In the genomic region with DNA sequence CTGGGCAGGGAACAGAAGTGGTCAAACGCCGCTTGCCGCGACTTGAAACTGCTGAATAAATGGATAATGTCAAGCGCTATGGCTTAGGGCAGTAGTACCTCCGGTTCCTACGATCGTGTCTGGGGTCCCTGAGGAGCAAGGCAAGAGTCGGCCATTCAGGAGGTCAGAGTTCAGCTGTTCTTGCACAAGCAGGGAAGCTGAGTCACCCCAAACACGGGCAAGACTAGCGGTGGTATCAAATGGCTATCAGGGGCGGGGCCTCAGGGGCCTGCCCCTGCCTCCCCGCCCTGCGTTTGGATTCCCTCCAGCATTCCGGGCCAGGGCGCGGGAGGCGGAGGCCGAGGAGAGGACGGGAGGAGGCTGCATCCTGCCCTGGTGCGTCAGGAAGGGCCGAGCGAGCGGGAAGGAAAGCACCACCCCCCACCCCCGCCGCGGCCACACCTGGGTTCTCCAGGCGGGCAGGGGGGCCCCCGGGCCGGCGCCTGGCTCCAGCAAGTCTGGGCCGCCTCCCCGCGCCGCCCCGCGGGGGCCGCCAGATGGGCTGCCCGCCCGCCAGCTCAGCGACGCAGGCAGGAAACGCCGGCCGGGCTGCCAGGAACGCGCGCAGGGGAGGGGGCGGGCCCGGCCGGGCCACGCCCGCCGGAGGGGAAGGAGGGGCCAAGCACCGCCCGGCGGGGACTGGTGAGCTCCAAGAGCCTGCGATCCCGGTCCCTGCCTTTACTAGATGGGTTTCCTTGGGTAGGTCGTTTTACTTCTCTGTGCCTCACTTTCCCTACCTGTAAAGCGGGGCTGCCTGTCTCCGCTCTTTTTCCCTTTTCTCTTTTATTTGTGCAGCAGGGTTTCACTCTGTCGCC, we compare ENCODE assay signal across 1 cellular context.
TF ChIP-seq lines count a peak whose summit lies in the region.

No MANE protein-coding gene starts in this region.

TF ChIP-seq in GM12878, 131 proteins besides CTCF, POLR2A, EP300 and RAD21 (continued from another document and continues in another):
- TF ChIP-seq ZBTB33 (IDR thresholded peaks at IDR 0.05): no peak
- peak; percentile 39; the same call in 1 of the 2 replicates for TF ChIP-seq PML (IDR thresholded peaks at IDR 0.05; ENCODE audit: low read length)
- TF ChIP-seq MXI1 (IDR thresholded peaks at IDR 0.05; ENCODE audit: low read depth, low read length): no peak; the same call in none of the 2 replicates
- no peak for TF ChIP-seq ATF3 (IDR thresholded peaks at IDR 0.05; ENCODE audit: borderline replicate concordance, extremely low read depth, low read depth, low read length)
- no peak for TF ChIP-seq ESRRA (IDR thresholded peaks at IDR 0.05; ENCODE audit: low read length)
- TF ChIP-seq IKZF2 (IDR thresholded peaks at IDR 0.05): peak in 1 of 2 experiments; percentile 47; a peak in 1 of 4 replicates
- no peak for TF ChIP-seq SMARCA5 (IDR thresholded peaks at IDR 0.05)
- no peak for TF ChIP-seq ZNF384 (IDR thresholded peaks at IDR 0.05; ENCODE audit: borderline replicate concordance, low read depth, low read length)
- no peak for TF ChIP-seq ASH2L (IDR thresholded peaks at IDR 0.05; ENCODE audit: borderline replicate concordance, low read depth)
- TF ChIP-seq SREBF1 (IDR thresholded peaks at IDR 0.05; ENCODE audit: low read length): no peak
- TF ChIP-seq, protein P1, sequence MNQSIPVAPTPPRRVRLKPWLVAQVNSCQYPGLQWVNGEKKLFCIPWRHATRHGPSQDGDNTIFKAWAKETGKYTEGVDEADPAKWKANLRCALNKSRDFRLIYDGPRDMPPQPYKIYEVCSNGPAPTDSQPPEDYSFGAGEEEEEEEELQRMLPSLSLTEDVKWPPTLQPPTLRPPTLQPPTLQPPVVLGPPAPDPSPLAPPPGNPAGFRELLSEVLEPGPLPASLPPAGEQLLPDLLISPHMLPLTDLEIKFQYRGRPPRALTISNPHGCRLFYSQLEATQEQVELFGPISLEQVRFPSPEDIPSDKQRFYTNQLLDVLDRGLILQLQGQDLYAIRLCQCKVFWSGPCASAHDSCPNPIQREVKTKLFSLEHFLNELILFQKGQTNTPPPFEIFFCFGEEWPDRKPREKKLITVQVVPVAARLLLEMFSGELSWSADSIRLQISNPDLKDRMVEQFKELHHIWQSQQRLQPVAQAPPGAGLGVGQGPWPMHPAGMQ (IDR thresholded peaks at IDR 0.05; ENCODE audit: borderline replicate concordance): no peak
- TF ChIP-seq HDAC6 (IDR thresholded peaks at IDR 0.05; ENCODE audit: unreplicated experiment): no peak
- peak; percentile 80; the same call in 1 of the 2 replicates for TF ChIP-seq RB1 (IDR thresholded peaks at IDR 0.05; ENCODE audit: borderline replicate concordance)
- TF ChIP-seq JUNB (IDR thresholded peaks at IDR 0.05): no peak
- no peak for TF ChIP-seq RAD51 (IDR thresholded peaks at IDR 0.05)
- peak; percentile 83 for TF ChIP-seq BACH1 (IDR thresholded peaks at IDR 0.05; ENCODE audit: borderline replicate concordance)
- TF ChIP-seq LARP7 (IDR thresholded peaks at IDR 0.05): peak; percentile 74; the same call in 1 of the 2 replicates
- TF ChIP-seq, protein P2, sequence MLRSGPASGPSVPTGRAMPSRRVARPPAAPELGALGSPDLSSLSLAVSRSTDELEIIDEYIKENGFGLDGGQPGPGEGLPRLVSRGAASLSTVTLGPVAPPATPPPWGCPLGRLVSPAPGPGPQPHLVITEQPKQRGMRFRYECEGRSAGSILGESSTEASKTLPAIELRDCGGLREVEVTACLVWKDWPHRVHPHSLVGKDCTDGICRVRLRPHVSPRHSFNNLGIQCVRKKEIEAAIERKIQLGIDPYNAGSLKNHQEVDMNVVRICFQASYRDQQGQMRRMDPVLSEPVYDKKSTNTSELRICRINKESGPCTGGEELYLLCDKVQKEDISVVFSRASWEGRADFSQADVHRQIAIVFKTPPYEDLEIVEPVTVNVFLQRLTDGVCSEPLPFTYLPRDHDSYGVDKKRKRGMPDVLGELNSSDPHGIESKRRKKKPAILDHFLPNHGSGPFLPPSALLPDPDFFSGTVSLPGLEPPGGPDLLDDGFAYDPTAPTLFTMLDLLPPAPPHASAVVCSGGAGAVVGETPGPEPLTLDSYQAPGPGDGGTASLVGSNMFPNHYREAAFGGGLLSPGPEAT (IDR thresholded peaks at IDR 0.05; ENCODE audit: low read depth): no peak
- no peak for TF ChIP-seq TAF1 (IDR thresholded peaks at IDR 0.05; ENCODE audit: borderline replicate concordance, low read depth, low read length)
- TF ChIP-seq, protein P3, sequence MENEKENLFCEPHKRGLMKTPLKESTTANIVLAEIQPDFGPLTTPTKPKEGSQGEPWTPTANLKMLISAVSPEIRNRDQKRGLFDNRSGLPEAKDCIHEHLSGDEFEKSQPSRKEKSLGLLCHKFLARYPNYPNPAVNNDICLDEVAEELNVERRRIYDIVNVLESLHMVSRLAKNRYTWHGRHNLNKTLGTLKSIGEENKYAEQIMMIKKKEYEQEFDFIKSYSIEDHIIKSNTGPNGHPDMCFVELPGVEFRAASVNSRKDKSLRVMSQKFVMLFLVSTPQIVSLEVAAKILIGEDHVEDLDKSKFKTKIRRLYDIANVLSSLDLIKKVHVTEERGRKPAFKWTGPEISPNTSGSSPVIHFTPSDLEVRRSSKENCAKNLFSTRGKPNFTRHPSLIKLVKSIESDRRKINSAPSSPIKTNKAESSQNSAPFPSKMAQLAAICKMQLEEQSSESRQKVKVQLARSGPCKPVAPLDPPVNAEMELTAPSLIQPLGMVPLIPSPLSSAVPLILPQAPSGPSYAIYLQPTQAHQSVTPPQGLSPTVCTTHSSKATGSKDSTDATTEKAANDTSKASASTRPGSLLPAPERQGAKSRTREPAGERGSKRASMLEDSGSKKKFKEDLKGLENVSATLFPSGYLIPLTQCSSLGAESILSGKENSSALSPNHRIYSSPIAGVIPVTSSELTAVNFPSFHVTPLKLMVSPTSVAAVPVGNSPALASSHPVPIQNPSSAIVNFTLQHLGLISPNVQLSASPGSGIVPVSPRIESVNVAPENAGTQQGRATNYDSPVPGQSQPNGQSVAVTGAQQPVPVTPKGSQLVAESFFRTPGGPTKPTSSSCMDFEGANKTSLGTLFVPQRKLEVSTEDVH (IDR thresholded peaks at IDR 0.05; ENCODE audit: low read depth, partially characterized antibody): no peak
- no peak for TF ChIP-seq IRF4 (IDR thresholded peaks at IDR 0.05; ENCODE audit: low read depth, low read length)
- TF ChIP-seq MEF2B (IDR thresholded peaks at IDR 0.05; ENCODE audit: partially characterized antibody, poor library complexity, severe bottlenecking): no peak
- TF ChIP-seq POU2F2 (IDR thresholded peaks at IDR 0.05; ENCODE audit: borderline replicate concordance, low read depth, low read length): no peak
- TF ChIP-seq ZNF622 (IDR thresholded peaks at IDR 0.05): no peak
- TF ChIP-seq CREM (IDR thresholded peaks at IDR 0.05; ENCODE audit: low read depth): no peak
- no peak for TF ChIP-seq NR2C2 (IDR thresholded peaks at IDR 0.05; ENCODE audit: borderline replicate concordance, control insufficient read depth, insufficient read length, low read depth)
- TF ChIP-seq HCFC1 (IDR thresholded peaks at IDR 0.05; ENCODE audit: low read length): no peak
- TF ChIP-seq, protein P4, sequence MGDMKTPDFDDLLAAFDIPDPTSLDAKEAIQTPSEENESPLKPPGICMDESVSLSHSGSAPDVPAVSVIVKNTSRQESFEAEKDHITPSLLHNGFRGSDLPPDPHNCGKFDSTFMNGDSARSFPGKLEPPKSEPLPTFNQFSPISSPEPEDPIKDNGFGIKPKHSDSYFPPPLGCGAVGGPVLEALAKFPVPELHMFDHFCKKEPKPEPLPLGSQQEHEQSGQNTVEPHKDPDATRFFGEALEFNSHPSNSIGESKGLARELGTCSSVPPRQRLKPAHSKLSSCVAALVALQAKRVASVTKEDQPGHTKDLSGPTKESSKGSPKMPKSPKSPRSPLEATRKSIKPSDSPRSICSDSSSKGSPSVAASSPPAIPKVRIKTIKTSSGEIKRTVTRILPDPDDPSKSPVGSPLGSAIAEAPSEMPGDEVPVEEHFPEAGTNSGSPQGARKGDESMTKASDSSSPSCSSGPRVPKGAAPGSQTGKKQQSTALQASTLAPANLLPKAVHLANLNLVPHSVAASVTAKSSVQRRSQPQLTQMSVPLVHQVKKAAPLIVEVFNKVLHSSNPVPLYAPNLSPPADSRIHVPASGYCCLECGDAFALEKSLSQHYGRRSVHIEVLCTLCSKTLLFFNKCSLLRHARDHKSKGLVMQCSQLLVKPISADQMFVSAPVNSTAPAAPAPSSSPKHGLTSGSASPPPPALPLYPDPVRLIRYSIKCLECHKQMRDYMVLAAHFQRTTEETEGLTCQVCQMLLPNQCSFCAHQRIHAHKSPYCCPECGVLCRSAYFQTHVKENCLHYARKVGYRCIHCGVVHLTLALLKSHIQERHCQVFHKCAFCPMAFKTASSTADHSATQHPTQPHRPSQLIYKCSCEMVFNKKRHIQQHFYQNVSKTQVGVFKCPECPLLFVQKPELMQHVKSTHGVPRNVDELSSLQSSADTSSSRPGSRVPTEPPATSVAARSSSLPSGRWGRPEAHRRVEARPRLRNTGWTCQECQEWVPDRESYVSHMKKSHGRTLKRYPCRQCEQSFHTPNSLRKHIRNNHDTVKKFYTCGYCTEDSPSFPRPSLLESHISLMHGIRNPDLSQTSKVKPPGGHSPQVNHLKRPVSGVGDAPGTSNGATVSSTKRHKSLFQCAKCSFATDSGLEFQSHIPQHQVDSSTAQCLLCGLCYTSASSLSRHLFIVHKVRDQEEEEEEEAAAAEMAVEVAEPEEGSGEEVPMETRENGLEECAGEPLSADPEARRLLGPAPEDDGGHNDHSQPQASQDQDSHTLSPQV (IDR thresholded peaks at IDR 0.05): no peak
- TF ChIP-seq IKZF1 (conservative IDR thresholded peaks at IDR 0.05): peak; percentile 92
- TF ChIP-seq, protein P5, sequence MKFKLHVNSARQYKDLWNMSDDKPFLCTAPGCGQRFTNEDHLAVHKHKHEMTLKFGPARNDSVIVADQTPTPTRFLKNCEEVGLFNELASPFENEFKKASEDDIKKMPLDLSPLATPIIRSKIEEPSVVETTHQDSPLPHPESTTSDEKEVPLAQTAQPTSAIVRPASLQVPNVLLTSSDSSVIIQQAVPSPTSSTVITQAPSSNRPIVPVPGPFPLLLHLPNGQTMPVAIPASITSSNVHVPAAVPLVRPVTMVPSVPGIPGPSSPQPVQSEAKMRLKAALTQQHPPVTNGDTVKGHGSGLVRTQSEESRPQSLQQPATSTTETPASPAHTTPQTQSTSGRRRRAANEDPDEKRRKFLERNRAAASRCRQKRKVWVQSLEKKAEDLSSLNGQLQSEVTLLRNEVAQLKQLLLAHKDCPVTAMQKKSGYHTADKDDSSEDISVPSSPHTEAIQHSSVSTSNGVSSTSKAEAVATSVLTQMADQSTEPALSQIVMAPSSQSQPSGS (IDR thresholded peaks at IDR 0.05; ENCODE audit: low read length): no peak
- TF ChIP-seq EZH2 (IDR thresholded peaks at IDR 0.05; ENCODE audit: borderline replicate concordance, control insufficient read depth, low read depth, low read length): no peak
- no peak for TF ChIP-seq JUND (IDR thresholded peaks at IDR 0.05; ENCODE audit: low read depth, low read length)
- TF ChIP-seq, protein P6, sequence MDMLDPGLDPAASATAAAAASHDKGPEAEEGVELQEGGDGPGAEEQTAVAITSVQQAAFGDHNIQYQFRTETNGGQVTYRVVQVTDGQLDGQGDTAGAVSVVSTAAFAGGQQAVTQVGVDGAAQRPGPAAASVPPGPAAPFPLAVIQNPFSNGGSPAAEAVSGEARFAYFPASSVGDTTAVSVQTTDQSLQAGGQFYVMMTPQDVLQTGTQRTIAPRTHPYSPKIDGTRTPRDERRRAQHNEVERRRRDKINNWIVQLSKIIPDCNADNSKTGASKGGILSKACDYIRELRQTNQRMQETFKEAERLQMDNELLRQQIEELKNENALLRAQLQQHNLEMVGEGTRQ (IDR thresholded peaks at IDR 0.05; ENCODE audit: borderline replicate concordance, low read depth, low read length): no peak
- no peak for TF ChIP-seq ZNF207 (IDR thresholded peaks at IDR 0.05; ENCODE audit: borderline replicate concordance)
- no peak for TF ChIP-seq E2F4 (IDR thresholded peaks at IDR 0.05; ENCODE audit: low read depth, low read length)
- no peak for TF ChIP-seq TARDBP (IDR thresholded peaks at IDR 0.05; ENCODE audit: borderline replicate concordance)
- 0 out of 2 replicates have a peak, but pooled peaks have one; percentile 20 for TF ChIP-seq CREB1 (IDR thresholded peaks at IDR 0.05; ENCODE audit: low read depth)
- TF ChIP-seq MYB (IDR thresholded peaks at IDR 0.05; ENCODE audit: borderline replicate concordance, low read depth, low read length): no peak
- TF ChIP-seq, protein P7, sequence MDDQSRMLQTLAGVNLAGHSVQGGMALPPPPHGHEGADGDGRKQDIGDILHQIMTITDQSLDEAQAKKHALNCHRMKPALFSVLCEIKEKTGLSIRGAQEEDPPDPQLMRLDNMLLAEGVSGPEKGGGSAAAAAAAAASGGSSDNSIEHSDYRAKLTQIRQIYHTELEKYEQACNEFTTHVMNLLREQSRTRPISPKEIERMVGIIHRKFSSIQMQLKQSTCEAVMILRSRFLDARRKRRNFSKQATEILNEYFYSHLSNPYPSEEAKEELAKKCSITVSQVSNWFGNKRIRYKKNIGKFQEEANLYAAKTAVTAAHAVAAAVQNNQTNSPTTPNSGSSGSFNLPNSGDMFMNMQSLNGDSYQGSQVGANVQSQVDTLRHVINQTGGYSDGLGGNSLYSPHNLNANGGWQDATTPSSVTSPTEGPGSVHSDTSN (IDR thresholded peaks at IDR 0.05; ENCODE audit: insufficient replicate concordance, low read depth, low read length): no peak
- TF ChIP-seq YY1 (IDR thresholded peaks at IDR 0.05; ENCODE audit: low read depth, low read length): no peak
- peak; percentile 49 for TF ChIP-seq SP1 (IDR thresholded peaks at IDR 0.05; ENCODE audit: low read depth, low read length)
